Comparison of ENCODE assay signal across 14 cellular contexts in the genomic region with DNA sequence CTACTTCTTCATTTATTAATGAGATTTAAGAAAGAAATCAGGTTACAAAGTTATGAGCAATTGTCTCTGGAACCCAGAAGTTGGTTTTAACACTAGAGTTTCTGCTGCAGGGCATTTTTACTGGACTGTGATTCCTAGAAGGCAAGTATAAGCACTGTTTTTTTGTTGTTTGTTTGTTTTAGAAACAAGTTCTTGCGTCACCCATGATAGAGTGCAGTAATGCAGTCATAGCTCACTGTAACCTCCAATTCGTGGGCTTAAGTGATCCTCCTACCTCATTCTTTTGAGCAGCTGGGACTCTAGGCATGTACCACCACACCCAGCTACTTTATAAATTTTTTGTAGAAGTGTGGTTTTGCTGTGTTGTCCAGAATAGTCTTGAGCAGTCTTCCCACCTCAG. TPM values are rescaled to one million over a fixed set of nuclear protein-coding genes. Genes with fewer than 3 reads are reported as not detected.
A peak's percentile ranks its signal among the peaks of the same experiment; 100 is the strongest.
DNase-seq lines count a peak whose midpoint lies in the region; ATAC-seq, FAIRE-seq and TF ChIP-seq lines count a peak whose summit lies in the region.
"Had no signal": no experiment of that assay in that cellular context is flagged by ENCODE, and none has a peak within 500 bp of the region (broad histone marks: within the 10 kb centered on the region; RNA-seq: fewer than 3 reads in every experiment).

No MANE protein-coding gene starts in this region.

- no peak overlapping the region for H2AFZ ChIP-seq in GM23248
- H2AFZ ChIP-seq in hepatocyte = no peak overlapping the region

- TF ChIP-seq RAD21 in A549 (conservative IDR thresholded peaks at IDR 0.05 in 1 of 2, IDR thresholded peaks at IDR 0.05 in 1 of 2) = no peak

- H4K20me1 ChIP-seq in GM23248 (ENCODE audit: insufficient read depth) (peaks cover 30% of the 10 kb centered on the region; the same call in 1 of the 2 replicates), hepatocyte (ENCODE audit: insufficient read depth, poor library complexity, severe bottlenecking) (peaks cover 96% of the 10 kb centered on the region)

- DNase-seq in A549 (ENCODE audit: low read depth in 1 of 2, low spot score in 1 of 2) (peak in 1 of 2 experiments; percentile 53), GM23248 (peak; percentile 82), hepatocyte (ENCODE audit: low spot score) (peak; percentile 32), posterior cingulate gyrus (no peak), GM10266 (ENCODE audit: extremely low spot score) (no peak)
- DNase-seq: dorsolateral prefrontal cortex, Kasumi-1, NCI-H774, nucleus accumbens had no signal

- FAIRE-seq in A549 (lab: Jason Lieb, UNC) = no peak

- H3K36me3 Mint-ChIP-seq in activated T-helper 17 cell treated with anti-CD3 and anti-CD28 coated beads, Interleukin-2, amount 50 U/mL, for 72 hours (ENCODE audit: low read depth) = peaks cover 73% of the 10 kb centered on the region

- H3K4me1 ChIP-seq in A549 (peaks cover 27% of the 10 kb centered on the region), GM23248 (ENCODE audit: insufficient read depth) (peaks cover 70% of the 10 kb centered on the region), hepatocyte (ENCODE audit: insufficient read depth) (no peaks in the 10 kb centered on the region)

- H3K36me3 ChIP-seq in GM23248 (ENCODE audit: low read depth) (no peaks in the 10 kb centered on the region), hepatocyte (replicated peaks; ENCODE audit: insufficient read depth, low read depth) (peaks cover 2% of the 10 kb centered on the region)

- H3K9me2 ChIP-seq in GM23248 (ENCODE audit: insufficient read depth) = no peaks in the 10 kb centered on the region
- H3K9me2 ChIP-seq in hepatocyte (replicated peaks; ENCODE audit: insufficient read depth) = no peaks in the 10 kb centered on the region

- peaks cover 56% of the 10 kb centered on the region for H3F3A ChIP-seq in GM23248 (ENCODE audit: insufficient read depth)

- TF ChIP-seq EP300 in A549 (IDR thresholded peaks at IDR 0.05) = no peak

- no peak for TF ChIP-seq POLR2A in A549 (IDR thresholded peaks at IDR 0.05; ENCODE audit: low read length)

- in situ Hi-C loops in GM23248 (cut with MboI) = no loop called here

- POLR2A ChIA-PET in A549 (lab: Yijun Ruan, JAX) = no interaction called here

- no peak for TF ChIP-seq CTCF in A549 (IDR thresholded peaks at IDR 0.05)
- no peak for TF ChIP-seq CTCF in hepatocyte (IDR thresholded peaks at IDR 0.05; ENCODE audit: poor library complexity)
- no peak for TF ChIP-seq CTCF in GM10266 (IDR thresholded peaks at IDR 0.05; ENCODE audit: control insufficient read depth, insufficient read depth, low read depth, missing control alignments)

- no peak overlapping the region for H3K9ac ChIP-seq in GM23248

- H3K9me3 ChIP-seq in A549 = no peaks in the 10 kb centered on the region
- H3K9me3 ChIP-seq in GM23248 (ENCODE audit: low read depth) = no peaks in the 10 kb centered on the region
- H3K9me3 ChIP-seq in hepatocyte (ENCODE audit: low read depth) = no peaks in the 10 kb centered on the region
- H3K9me3 ChIP-seq: Caco-2 had no signal

- CTCF ChIA-PET in A549 (lab: Yijun Ruan, JAX) = interaction anchor here (0.9 to 1.4 kb wide), 3 partner anchors 9 to 49 kb away, joined by 3 to 4 read pairs (median 3); no protein-coding TSS in a partner anchor

- no peaks in the 10 kb centered on the region for H3K27me3 Mint-ChIP-seq in activated T-helper 17 cell treated with anti-CD3 and anti-CD28 coated beads, Interleukin-2, amount 50 U/mL, for 72 hours

- no peak overlapping the region for H3K4me3 Mint-ChIP-seq in activated T-helper 17 cell treated with anti-CD3 and anti-CD28 coated beads, Interleukin-2, amount 50 U/mL, for 72 hours
- H3K4me3 Mint-ChIP-seq: activated T-helper 1 cell treated with anti-CD3 and anti-CD28 coated beads, Interleukin-12 subunit alpha, Interleukin-12 subunit beta, Interleukin-2, Interleukin-4 antibody, amounts not matched to agents 30 ng/mL and 10 ng/mL and 1 ng/mL, durations not matched to agents 14 hours and 24 hours and 36 hours had no signal

- H3K27me3 ChIP-seq in GM23248 (replicated peaks; ENCODE audit: insufficient read depth) = no peaks in the 10 kb centered on the region
- H3K27me3 ChIP-seq in hepatocyte = no peaks in the 10 kb centered on the region
- H3K27me3 ChIP-seq: dorsolateral prefrontal cortex had no signal

- ATAC-seq in A549 (peak; percentile 54 to 69; a peak in 4 of 6 replicates), HG02938 (IDR thresholded peaks at IDR 0.05; ENCODE audit: unreplicated experiment) (no peak), GM21423 (IDR thresholded peaks at IDR 0.05; ENCODE audit: unreplicated experiment) (no peak)
- no peak for ATAC-seq in activated T-helper 17 cell treated with anti-CD3 and anti-CD28 coated beads, Interleukin-2, amount 50 U/mL, for 72 hours (replicated peaks)

- H3K9me3 Mint-ChIP-seq in activated T-helper 17 cell treated with anti-CD3 and anti-CD28 coated beads, Interleukin-2, amount 50 U/mL, for 72 hours = no peaks in the 10 kb centered on the region
- H3K9me3 Mint-ChIP-seq: activated T-helper 1 cell treated with anti-CD3 and anti-CD28 coated beads, Interleukin-12 subunit alpha, Interleukin-12 subunit beta, Interleukin-2, Interleukin-4 antibody, amounts not matched to agents 30 ng/mL and 10 ng/mL and 1 ng/mL, durations not matched to agents 14 hours and 24 hours and 36 hours had no signal

- intact Hi-C loops in posterior cingulate gyrus (cut with DNase I) = no loop called here

- H3K27ac Mint-ChIP-seq in activated T-helper 17 cell treated with anti-CD3 and anti-CD28 coated beads, Interleukin-2, amount 50 U/mL, for 72 hours = peak overlapping the region; percentile 8
- H3K27ac Mint-ChIP-seq: activated T-helper 1 cell treated with anti-CD3 and anti-CD28 coated beads, Interleukin-12 subunit alpha, Interleukin-12 subunit beta, Interleukin-2, Interleukin-4 antibody, amounts not matched to agents 30 ng/mL and 10 ng/mL and 1 ng/mL, durations not matched to agents 14 hours and 24 hours and 36 hours had no signal

- no peak overlapping the region for H3K4me3 ChIP-seq in A549
- H3K4me3 ChIP-seq in GM23248 = no peak overlapping the region
- H3K4me3 ChIP-seq in hepatocyte = no peak overlapping the region
- H3K4me3 ChIP-seq: dorsolateral prefrontal cortex had no signal

- H3K4me2 ChIP-seq in A549 = peak overlapping the region; percentile 6; the same call in 2 of the 3 replicates
- H3K4me2 ChIP-seq in GM23248 (ENCODE audit: unreplicated experiment) = no peak overlapping the region
- H3K4me2 ChIP-seq in hepatocyte = no peak overlapping the region

- H3K27ac ChIP-seq in A549 = no peak overlapping the region
- peak overlapping the region; percentile 32 for H3K27ac ChIP-seq in GM23248
- no peak overlapping the region for H3K27ac ChIP-seq in hepatocyte
- H3K27ac ChIP-seq: dorsolateral prefrontal cortex had no signal

- WGBS in A549 (ENCODE audit: missing lambda C conversion rate) = 55% methylated on average over 2 of the region's 2 CpGs
- 29 to 30% methylated on average over 2 of the region's 2 CpGs for WGBS in GM23248 (ENCODE audit: low coverage in 1 of 2, low lambda C conversion rate in 2 of 2, missing lambda C conversion rate in 2 of 2), 2 experiments
- 69% methylated on average over 2 of the region's 2 CpGs for WGBS in hepatocyte (ENCODE audit: low lambda C conversion rate, missing lambda C conversion rate)

- H3K79me2 ChIP-seq in GM23248 (ENCODE audit: insufficient read depth) (peaks cover 100% of the 10 kb centered on the region), hepatocyte (peaks cover 99% of the 10 kb centered on the region)

- H3K4me1 Mint-ChIP-seq in activated T-helper 17 cell treated with anti-CD3 and anti-CD28 coated beads, Interleukin-2, amount 50 U/mL, for 72 hours = peaks cover 50% of the 10 kb centered on the region

TF ChIP-seq in A549, 52 proteins besides CTCF, POLR2A, EP300 and RAD21 (continues in another document):
- TF ChIP-seq CEBPB (IDR thresholded peaks at IDR 0.05) = peak in 1 of 2 experiments; percentile 57; a peak in 1 of 4 replicates
- TF ChIP-seq, protein P1, sequence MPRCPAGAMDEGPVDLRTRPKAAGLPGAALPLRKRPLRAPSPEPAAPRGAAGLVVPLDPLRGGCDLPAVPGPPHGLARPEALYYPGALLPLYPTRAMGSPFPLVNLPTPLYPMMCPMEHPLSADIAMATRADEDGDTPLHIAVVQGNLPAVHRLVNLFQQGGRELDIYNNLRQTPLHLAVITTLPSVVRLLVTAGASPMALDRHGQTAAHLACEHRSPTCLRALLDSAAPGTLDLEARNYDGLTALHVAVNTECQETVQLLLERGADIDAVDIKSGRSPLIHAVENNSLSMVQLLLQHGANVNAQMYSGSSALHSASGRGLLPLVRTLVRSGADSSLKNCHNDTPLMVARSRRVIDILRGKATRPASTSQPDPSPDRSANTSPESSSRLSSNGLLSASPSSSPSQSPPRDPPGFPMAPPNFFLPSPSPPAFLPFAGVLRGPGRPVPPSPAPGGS (IDR thresholded peaks at IDR 0.05) = no peak
- TF ChIP-seq, protein P2, sequence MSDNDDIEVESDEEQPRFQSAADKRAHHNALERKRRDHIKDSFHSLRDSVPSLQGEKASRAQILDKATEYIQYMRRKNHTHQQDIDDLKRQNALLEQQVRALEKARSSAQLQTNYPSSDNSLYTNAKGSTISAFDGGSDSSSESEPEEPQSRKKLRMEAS (IDR thresholded peaks at IDR 0.05) = no peak

RNA-seq across cellular contexts. Expression of a gene that starts 25.6 kb away (rescaled TPM):
- polyA plus RNA-seq in A549 (2011; rRNA removed) = 226 and 305 TPM in 2 replicates
- 109 TPM in 2 replicates for polyA plus RNA-seq in A549 (2012; cell fraction: cytosol; rRNA removed)
- 41.2 and 57.7 TPM in 2 replicates for polyA plus RNA-seq in A549 (2012; cell fraction: nucleus; rRNA removed)
- polyA plus RNA-seq in A549 (2017; fragmentation: RNase III; extraction: RNeasy Plus Mini Kit Qiagen cat#74134 plus additional on column Dnase treatment) = 196 to 206 TPM (median 205 TPM) in 3 replicates
- polyA minus RNA-seq in A549 (2011; rRNA and poly(A)+ RNA removed) = 42.7 and 43.8 TPM in 2 replicates
- 275 and 290 TPM in 2 replicates for total RNA-seq in GM23248 (2014; rRNA removed; shearing (Covaris generic))
- 353 and 363 TPM in 2 replicates for polyA plus RNA-seq in GM23248 (2016; fragmentation: Nextera tagmentation; extraction: Ambion mirVana)
- total RNA-seq in activated T-helper 17 cell treated with anti-CD3 and anti-CD28 coated beads, Interleukin-2, amount 50 U/mL, for 72 hours = 100 to 1,000 TPM; 158 to 238 TPM
- 257 and 264 TPM in 2 replicates for total RNA-seq in hepatocyte
- 164 and 179 TPM in 2 replicates for polyA plus RNA-seq in hepatocyte

RNA-seq across cellular contexts. Expression of a gene that starts 50.5 kb away (rescaled TPM):
- 127 and 194 TPM in 2 replicates for polyA plus RNA-seq in A549 (2011; rRNA removed)
- polyA plus RNA-seq in A549 (2012; cell fraction: cytosol; rRNA removed) = 42.2 and 46.2 TPM in 2 replicates
- 34.5 and 49.3 TPM in 2 replicates for polyA plus RNA-seq in A549 (2012; cell fraction: nucleus; rRNA removed)
- polyA plus RNA-seq in A549 (2017; fragmentation: RNase III; extraction: RNeasy Plus Mini Kit Qiagen cat#74134 plus additional on column Dnase treatment) = 78.5 to 86.0 TPM (median 79.3 TPM) in 3 replicates
- polyA minus RNA-seq in A549 (2011; rRNA and poly(A)+ RNA removed) = 58.6 and 59.1 TPM in 2 replicates
- 29.4 and 41.2 TPM in 2 replicates for total RNA-seq in GM23248 (2014; rRNA removed; shearing (Covaris generic))
- 35.6 and 40.1 TPM in 2 replicates for polyA plus RNA-seq in GM23248 (2016; fragmentation: Nextera tagmentation; extraction: Ambion mirVana)
- 100 to 1,000 TPM; 106 to 134 TPM for total RNA-seq in activated T-helper 17 cell treated with anti-CD3 and anti-CD28 coated beads, Interleukin-2, amount 50 U/mL, for 72 hours
- total RNA-seq in hepatocyte = 24.5 and 40.1 TPM in 2 replicates
- 23.0 and 27.6 TPM in 2 replicates for polyA plus RNA-seq in hepatocyte

Comparison
In these comparisons a context has a peak if more than half of its experiments do, and no peak if none do; other contexts are left out.
1. ATAC-seq: peak in A549 (2 of 2); none in activated T-helper 17 cell treated with anti-CD3 and anti-CD28 coated beads, Interleukin-2, amount 50 U/mL, for 72 hours (single experiment), HG02938 (single experiment) and GM21423 (single experiment).
2. DNase-seq: peak in GM23248 (single experiment) and hepatocyte (single experiment); none in posterior cingulate gyrus (0 of 10) and GM10266 (single experiment).